In genomic region chr22:39524089-39524752, GRCh38 we compare ENCODE assay signal across 1 cellular context.
TF ChIP-seq lines count a peak whose summit lies in the region.

No MANE protein-coding gene starts in this region.

TF ChIP-seq in K562, 482 proteins besides CTCF, POLR2A, EP300 and RAD21:
- no peak for TF ChIP-seq DPF2 (IDR thresholded peaks at IDR 0.05)
- peak; percentile 69 for TF ChIP-seq POLR2G (IDR thresholded peaks at IDR 0.05; ENCODE audit: low read depth, low read length)
- no peak for TF ChIP-seq ZNF644 (tag; IDR thresholded peaks at IDR 0.05; ENCODE audit: low read depth)
- TF ChIP-seq SAFB2 (IDR thresholded peaks at IDR 0.05; ENCODE audit: borderline replicate concordance, low read depth, low read length, severe bottlenecking) = no peak
- peak; percentile 58; the same call in 1 of the 2 replicates for TF ChIP-seq RBFOX2 (IDR thresholded peaks at IDR 0.05; ENCODE audit: low read depth, low read length)
- peak; percentile 92 for TF ChIP-seq ZNF263 (CRISPR knock-in tag; IDR thresholded peaks at IDR 0.05; ENCODE audit: borderline replicate concordance)
- no peak for TF ChIP-seq HNRNPK (IDR thresholded peaks at IDR 0.05; ENCODE audit: low read depth, low read length, poor library complexity, severe bottlenecking)
- no peak for TF ChIP-seq BRD4 (IDR thresholded peaks at IDR 0.05)
- peak; percentile 11; the same call in 1 of the 2 replicates for TF ChIP-seq MYNN (IDR thresholded peaks at IDR 0.05)
- no peak for TF ChIP-seq MYNN (CRISPR knock-in tag; IDR thresholded peaks at IDR 0.05)
- no peak for TF ChIP-seq HMG20A (CRISPR knock-in tag; conservative IDR thresholded peaks at IDR 0.05)
